1 cellular context compared by ENCODE assay signal in genomic region chr6:43916091-43916923, GRCh38.
A peak's percentile ranks its signal among the peaks of the same experiment; 100 is the strongest.
TF ChIP-seq lines count a peak whose summit lies in the region.

No MANE protein-coding gene starts in this region.

TF ChIP-seq in K562, 482 proteins besides CTCF, POLR2A, EP300 and RAD21 (continued from another document and continues in another):
- peak; percentile 45 for TF ChIP-seq GMEB1 (CRISPR knock-in tag; IDR thresholded peaks at IDR 0.05)
- no peak for TF ChIP-seq NR2F6 (CRISPR knock-in tag; IDR thresholded peaks at IDR 0.05)
- peak in 1 of 2 experiments; percentile 67; a peak in 1 of 4 replicates for TF ChIP-seq ZMIZ1 (IDR thresholded peaks at IDR 0.05; ENCODE audit: low read depth in 2 of 2, low read length in 2 of 2)
- TF ChIP-seq ZBTB9 (CRISPR knock-in tag; IDR thresholded peaks at IDR 0.05): peak; percentile 69; the same call in 1 of the 2 replicates
- TF ChIP-seq ZNF778 (CRISPR knock-in tag; IDR thresholded peaks at IDR 0.05): no peak
- 0 out of 2 replicates have a peak, but pooled peaks have one; percentile 20 for TF ChIP-seq IFI16 (CRISPR knock-in tag; IDR thresholded peaks at IDR 0.05)
- TF ChIP-seq ZNF76 (CRISPR knock-in tag; IDR thresholded peaks at IDR 0.05; ENCODE audit: borderline replicate concordance): peak; percentile 54; the same call in 1 of the 2 replicates
- TF ChIP-seq ARID3A (IDR thresholded peaks at IDR 0.05; ENCODE audit: borderline replicate concordance, low read depth, low read length): 0 out of 2 replicates have a peak, but pooled peaks have one; percentile 45
- no peak for TF ChIP-seq FOXK1 (CRISPR knock-in tag; IDR thresholded peaks at IDR 0.05; ENCODE audit: borderline replicate concordance)
- peak; percentile 77; the same call in 1 of the 2 replicates for TF ChIP-seq KLF6 (CRISPR knock-in tag; IDR thresholded peaks at IDR 0.05; ENCODE audit: borderline replicate concordance)
- peak; percentile 84; the same call in 1 of the 2 replicates for TF ChIP-seq ATF6 (CRISPR knock-in tag; IDR thresholded peaks at IDR 0.05)
- TF ChIP-seq ZNF133 (CRISPR knock-in tag; IDR thresholded peaks at IDR 0.05): peak; percentile 52; the same call in 1 of the 2 replicates
- peak; percentile 60 for TF ChIP-seq TAL1 (IDR thresholded peaks at IDR 0.05)
- 0 out of 2 replicates have a peak, but pooled peaks have one; percentile 38 for TF ChIP-seq FOSL1 (tag; conservative IDR thresholded peaks at IDR 0.05)
- TF ChIP-seq HMG20B (CRISPR knock-in tag; IDR thresholded peaks at IDR 0.05): no peak
- peak; percentile 62; the same call in 1 of the 2 replicates for TF ChIP-seq ZKSCAN8 (CRISPR knock-in tag; IDR thresholded peaks at IDR 0.05)
- peak; percentile 63; the same call in 1 of the 2 replicates for TF ChIP-seq ZNF311 (CRISPR knock-in tag; IDR thresholded peaks at IDR 0.05)
- no peak; the same call in 1 of the 2 replicates for TF ChIP-seq FOXM1 (IDR thresholded peaks at IDR 0.05; ENCODE audit: low read depth)
- no peak for TF ChIP-seq FOXM1 (CRISPR knock-in tag; IDR thresholded peaks at IDR 0.05; ENCODE audit: low read depth)
- TF ChIP-seq ZC3H11A (IDR thresholded peaks at IDR 0.05; ENCODE audit: low read depth, low read length): no peak
- no peak for TF ChIP-seq AFF4 (CRISPR knock-in tag; IDR thresholded peaks at IDR 0.05)
- TF ChIP-seq ZNF668 (CRISPR knock-in tag; IDR thresholded peaks at IDR 0.05): peak; percentile 2; the same call in 1 of the 2 replicates
- TF ChIP-seq MEIS2 (IDR thresholded peaks at IDR 0.05; ENCODE audit: partially characterized antibody): no peak
- TF ChIP-seq GTF2A2 (tag; IDR thresholded peaks at IDR 0.05): peak; percentile 46; the same call in 1 of the 2 replicates
- TF ChIP-seq E2F3 (CRISPR knock-in tag; IDR thresholded peaks at IDR 0.05): 0 out of 2 replicates have a peak, but pooled peaks have one; percentile 14
- TF ChIP-seq ZNF518B (CRISPR knock-in tag; IDR thresholded peaks at IDR 0.05): no peak
- no peak for TF ChIP-seq NEUROD1 (IDR thresholded peaks at IDR 0.05; ENCODE audit: borderline replicate concordance, low read depth, low read length, partially characterized antibody)
- TF ChIP-seq TSHZ1 (CRISPR knock-in tag; IDR thresholded peaks at IDR 0.05): no peak
- 0 out of 2 replicates have a peak, but pooled peaks have one; percentile 56 for TF ChIP-seq GATA2 (CRISPR knock-in tag; IDR thresholded peaks at IDR 0.05)
- no peak for TF ChIP-seq PCBP2 (IDR thresholded peaks at IDR 0.05; ENCODE audit: low read depth, low read length, poor library complexity, severe bottlenecking)
- 0 out of 2 replicates have a peak, but pooled peaks have one; percentile 75 for TF ChIP-seq ZNF583 (CRISPR knock-in tag; IDR thresholded peaks at IDR 0.05)
- TF ChIP-seq ZNF324 (CRISPR knock-in tag; IDR thresholded peaks at IDR 0.05): no peak; the same call in 1 of the 2 replicates
- peak; percentile 25; the same call in 1 of the 2 replicates for TF ChIP-seq STAT5A (IDR thresholded peaks at IDR 0.05; ENCODE audit: borderline replicate concordance, low read length)
